Comparison of ENCODE assay signal across 15 cellular contexts in genomic region chr15:69080203-69080957, GRCh38.
DNase-seq lines count a peak whose midpoint lies in the region; ATAC-seq lines count a peak whose summit lies in the region.
"Had no signal": no experiment of that assay in that cellular context is flagged by ENCODE, and none has a peak within 500 bp of the region (broad histone marks: within the 10 kb centered on the region; RNA-seq: fewer than 3 reads in every experiment).

No MANE protein-coding gene starts in this region.

- peaks cover 21% of the 10 kb centered on the region for H3K27me3 ChIP-seq in NT2/D1 (ENCODE audit: insufficient read depth, insufficient read length)
- H3K27me3 ChIP-seq: left lung, pancreas had no signal

- no peak overlapping the region for H3K9ac ChIP-seq in NT2/D1 (ENCODE audit: insufficient read length, low read depth)

- H3K9me3 ChIP-seq in NT2/D1 (ENCODE audit: insufficient read depth, low read length): no peaks in the 10 kb centered on the region
- H3K9me3 ChIP-seq: left lung, pancreas had no signal

- H3K36me3 ChIP-seq in NT2/D1 (ENCODE audit: insufficient read depth, insufficient read length, low read length): no peaks in the 10 kb centered on the region
- H3K36me3 ChIP-seq: left lung, pancreas had no signal

- ATAC-seq in HG03457 (IDR thresholded peaks at IDR 0.05; ENCODE audit: unreplicated experiment): no peak

- peak; percentile 26 for DNase-seq in NCI-H748 (lab: John Stamatoyannopoulos, UW; ENCODE audit: unreplicated experiment)
- no peak for DNase-seq in NCI-H748 treated with DMSO at 0.1 percent for 48 hours (lab: John Stamatoyannopoulos, UW)
- DNase-seq in NT2/D1 (ENCODE audit: low read depth, low spot score): peak; percentile 61
- peak; percentile 81 for DNase-seq in dermis blood vessel endothelial cell
- DNase-seq in renal cortical epithelial cell (ENCODE audit: low read depth): peak; percentile 65
- no peak for DNase-seq in nucleus accumbens (lab: John Stamatoyannopoulos, UW)
- no peak for DNase-seq in SW 1271 (lab: John Stamatoyannopoulos, UW)
- DNase-seq: activated CD4-positive, alpha-beta T cell treated with anti-CD3 and anti-CD28 coated beads, Interleukin-2, amount 50 U/mL, for 4 hours; activated gamma-delta T cell; cerebellar nuclear complex; left lung; NCI-H187 treated with DMSO at 0.1 percent for 48 hours; stimulated activated CD4-positive, alpha-beta T cell treated with anti-CD3 and anti-CD28 coated beads, Interleukin-4, amount 100 ng/mL, for 4 hours had no signal

- no peak overlapping the region for H3K4me3 ChIP-seq in NT2/D1 (ENCODE audit: insufficient read length, low read depth)
- H3K4me3 ChIP-seq: left lung, pancreas had no signal

- peaks cover 7% of the 10 kb centered on the region for H3K4me1 ChIP-seq in NT2/D1 (ENCODE audit: insufficient read depth, insufficient read length)

Comparison
In these comparisons a context has a peak if more than half of its experiments do, and no peak if none do; other contexts are left out.
1. DNase-seq: peak in NCI-H748 (single experiment), NT2/D1 (single experiment), dermis blood vessel endothelial cell (single experiment) and renal cortical epithelial cell (single experiment); none in NCI-H748 treated with DMSO at 0.1 percent for 48 hours (single experiment), nucleus accumbens (0 of 56) and SW 1271 (0 of 2).